Comparison of ENCODE assay signal across 14 cellular contexts in the genomic region with DNA sequence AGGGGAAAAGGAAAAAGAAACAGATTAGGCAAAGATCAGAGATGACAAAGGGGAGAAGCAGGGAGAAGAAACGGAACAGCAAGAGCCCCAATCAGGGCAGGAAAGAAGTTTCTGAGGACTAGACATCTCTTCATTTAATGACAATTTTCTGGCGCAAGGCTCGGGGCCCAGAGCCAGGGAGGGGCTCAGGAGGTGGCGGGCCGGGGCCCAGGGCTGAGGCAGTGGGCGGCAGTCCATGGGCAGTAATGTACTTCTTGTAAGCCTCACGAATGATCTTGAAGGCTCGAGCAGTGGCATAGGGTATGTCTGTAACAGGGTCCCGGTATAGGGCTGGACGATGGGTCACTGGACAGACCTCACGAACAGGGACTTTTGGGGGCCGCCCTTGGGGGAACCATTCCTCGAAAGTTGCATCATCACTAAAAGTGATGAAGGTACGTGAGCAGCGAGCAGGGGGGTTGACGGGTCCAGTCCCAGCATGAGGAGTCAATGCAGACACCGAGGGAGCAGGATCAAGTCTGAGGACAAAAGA. TPM values are rescaled to one million over a fixed set of nuclear protein-coding genes. Genes with fewer than 3 reads are reported as not detected.
"Had no signal": no experiment of that assay in that cellular context is flagged by ENCODE, and none has a peak within 500 bp of the region (broad histone marks: within the 10 kb centered on the region; RNA-seq: fewer than 3 reads in every experiment).

No MANE protein-coding gene starts in this region.

- H3K9me3 ChIP-seq: ascending aorta, pancreas, transverse colon had no signal

- H3K27me3 ChIP-seq: ascending aorta, cardiac muscle cell, neural progenitor cell, pancreas, transverse colon had no signal

- H3K9me3 Mint-ChIP-seq: activated CD4-positive, alpha-beta T cell treated with anti-CD3 and anti-CD28 coated beads, Interleukin-2, amount 10 ng/mL, durations not matched to agents 7 days and 5 days; neural progenitor cell; T-helper 1 cell treated with Interleukin-12 subunit alpha and Interleukin-12 subunit beta and Interleukin-4 antibody, amounts not matched to agents 30 μg/mL and 1 μg/mL, for 36 hours had no signal

- H3K36me3 ChIP-seq: neural progenitor cell had no signal

- H3K27ac Mint-ChIP-seq: activated CD4-positive, alpha-beta T cell treated with anti-CD3 and anti-CD28 coated beads, Interleukin-2, amount 10 ng/mL, durations not matched to agents 7 days and 5 days; neural progenitor cell; T-helper 1 cell treated with Interleukin-12 subunit alpha and Interleukin-12 subunit beta and Interleukin-4 antibody, amounts not matched to agents 30 μg/mL and 1 μg/mL, for 36 hours had no signal

- H3K4me3 Mint-ChIP-seq: activated CD4-positive, alpha-beta T cell treated with anti-CD3 and anti-CD28 coated beads, Interleukin-2, amount 10 ng/mL, durations not matched to agents 7 days and 5 days; neural progenitor cell; T-helper 1 cell treated with Interleukin-12 subunit alpha and Interleukin-12 subunit beta and Interleukin-4 antibody, amounts not matched to agents 30 μg/mL and 1 μg/mL, for 36 hours had no signal

- H3K4me1 ChIP-seq: ascending aorta, neural progenitor cell, pancreas, transverse colon had no signal

- H3K27ac ChIP-seq: ascending aorta, cardiac muscle cell, neural progenitor cell, pancreas, transverse colon had no signal

- H3K4me1 Mint-ChIP-seq: neural progenitor cell had no signal

- H3K4me3 ChIP-seq: ascending aorta, cardiac muscle cell, neural progenitor cell, pancreas, transverse colon had no signal

- DNase-seq: activated CD4-positive, alpha-beta T cell treated with anti-CD3 and anti-CD28 coated beads, Interleukin-2, amount 10 ng/mL, durations not matched to agents 7 days and 5 days; activated CD4-positive, CD25-positive, alpha-beta regulatory T cell; activated gamma-delta T cell; left ventricle myocardium superior; pancreas; transverse colon had no signal

- H3K27me3 Mint-ChIP-seq: activated CD4-positive, alpha-beta T cell treated with anti-CD3 and anti-CD28 coated beads, Interleukin-2, amount 10 ng/mL, durations not matched to agents 7 days and 5 days had no signal

RNA-seq across cellular contexts. Expression of gene TMOD4, which starts 0.8 kb away (rescaled TPM):
- total RNA-seq: ascending aorta, fibroblast of lung, frontal cortex, kidney epithelial cell, renal cortical epithelial cell, transverse colon had no signal
- polyA plus RNA-seq: cardiac muscle cell, pancreas had no signal

RNA-seq across cellular contexts. Expression of gene TNFAIP8L2, which starts 20.1 kb away (rescaled TPM):
- total RNA-seq: ascending aorta, fibroblast of lung, kidney epithelial cell, renal cortical epithelial cell had no signal
- polyA plus RNA-seq: fibroblast of lung had no signal
